In the genomic region with DNA sequence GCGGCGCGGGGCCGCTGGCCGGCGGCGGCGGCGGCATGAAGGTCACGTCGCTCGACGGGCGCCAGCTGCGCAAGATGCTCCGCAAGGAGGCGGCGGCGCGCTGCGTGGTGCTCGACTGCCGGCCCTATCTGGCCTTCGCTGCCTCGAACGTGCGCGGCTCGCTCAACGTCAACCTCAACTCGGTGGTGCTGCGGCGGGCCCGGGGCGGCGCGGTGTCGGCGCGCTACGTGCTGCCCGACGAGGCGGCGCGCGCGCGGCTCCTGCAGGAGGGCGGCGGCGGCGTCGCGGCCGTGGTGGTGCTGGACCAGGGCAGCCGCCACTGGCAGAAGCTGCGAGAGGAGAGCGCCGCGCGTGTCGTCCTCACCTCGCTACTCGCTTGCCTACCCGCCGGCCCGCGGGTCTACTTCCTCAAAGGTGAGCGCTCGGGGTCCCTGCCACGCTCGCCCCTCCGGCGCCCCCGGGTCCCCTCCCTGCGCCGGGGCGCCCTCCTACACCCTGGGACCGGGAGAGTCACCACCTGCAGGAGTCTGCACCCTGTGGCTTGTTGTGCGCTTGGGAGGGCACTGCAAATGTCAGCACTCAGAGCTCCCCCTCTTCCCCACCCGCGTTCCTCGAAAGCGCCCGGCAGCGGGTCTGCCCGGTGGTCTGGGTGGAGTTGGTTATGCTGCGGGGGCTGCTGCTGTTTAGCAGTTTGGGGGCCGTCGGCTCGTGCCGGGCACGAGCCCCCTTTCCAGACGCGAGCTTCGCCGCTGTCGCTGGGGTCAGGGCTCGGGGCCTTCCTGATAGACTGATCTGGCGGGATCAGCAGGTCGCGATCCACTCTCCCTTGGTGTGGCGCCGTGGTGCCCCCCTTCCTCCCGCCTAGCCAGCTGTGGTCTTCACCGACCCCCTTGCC, we compare ENCODE assay signal across 8 cellular contexts. TPM values are rescaled to one million over a fixed set of nuclear protein-coding genes. Genes with fewer than 3 reads are reported as not detected.
A peak's percentile ranks its signal among the peaks of the same experiment; 100 is the strongest.
DNase-seq lines count a peak whose midpoint lies in the region; ATAC-seq, FAIRE-seq and TF ChIP-seq lines count a peak whose summit lies in the region.

No MANE protein-coding gene starts in this region.

- WGBS in body of pancreas, 2 donors, result 2 to 17% methylated on average over 9 to 105 of the region's 107 CpGs

- H3K27ac ChIP-seq in body of pancreas, result peak overlapping the region; percentile 53 to 90 (median 72)
- peak overlapping the region; percentile 67 for H3K27ac ChIP-seq in keratinocyte (ENCODE audit: control insufficient read depth, insufficient read depth, low read length)

- TF ChIP-seq CTCF in CD14-positive monocyte (IDR thresholded peaks at IDR 0.05), result no peak
- peak in 2 of 7 experiments; percentile 9 to 18 for TF ChIP-seq CTCF in body of pancreas (IDR thresholded peaks at IDR 0.05)
- peak in 1 of 3 experiments; percentile 17 for TF ChIP-seq CTCF in keratinocyte (optimal IDR thresholded peaks at IDR 0.05 in 1 of 3, IDR thresholded peaks at IDR 0.05 in 1 of 3, conservative IDR thresholded peaks at IDR 0.05 in 1 of 3; ENCODE audit: extremely low read depth in 1 of 3, insufficient read depth in 2 of 3, low read length in 3 of 3)

- H3K36me3 Mint-ChIP-seq in CD14-positive monocyte, result peaks cover 7 to 30% of the 10 kb centered on the region in 2 donors

- H4K20me1 ChIP-seq in keratinocyte (ENCODE audit: control insufficient read depth, extremely low read depth, insufficient read depth, low read length), result peaks cover 35% of the 10 kb centered on the region

- peak overlapping the region; percentile 90 for H3K9ac ChIP-seq in keratinocyte (ENCODE audit: control insufficient read depth, extremely low read depth, insufficient read depth, low read length)

- H3K4me3 ChIP-seq in body of pancreas, result peak overlapping the region in 1 of 2 donors; percentile 21
- peak overlapping the region; percentile 91 to 99 (median 98) for H3K4me3 ChIP-seq in keratinocyte (ENCODE audit: control insufficient read depth in 2 of 3, extremely low read depth in 1 of 3, insufficient read depth in 2 of 3, low read depth in 1 of 3, low read length in 3 of 3)

- peaks cover 0 to 10% (median 7%) of the 10 kb centered on the region in 7 donors for H3K9me3 Mint-ChIP-seq in CD14-positive monocyte

- DNase-seq in CD14-positive monocyte (ENCODE audit: low spot score) (peak; percentile 55), T-helper 9 cell (peak; percentile 46), body of pancreas (peak; percentile 49 to 65 (median 58)), keratinocyte (ENCODE audit: low read depth, low spot score) (no peak), KG1 (lab: John Stamatoyannopoulos, UW) (no peak)
- peak; percentile 68 for DNase-seq in stimulated activated CD4-positive, alpha-beta T cell treated with anti-CD3 and anti-CD28 coated beads, Interleukin-2, amount 100 ng/mL, for 24 hours

- H3K79me2 ChIP-seq in keratinocyte (ENCODE audit: control insufficient read depth, insufficient read depth, low read length), result peaks cover 80% of the 10 kb centered on the region

- dilution Hi-C loops in keratinocyte (cut with MboI; ENCODE audit: extremely low pct_ligation_motif_present, low sequenced_read_pairs), result no loop called here

- peaks cover 43 to 59% (median 54%) of the 10 kb centered on the region in 3 donors for H3K27me3 Mint-ChIP-seq in CD14-positive monocyte (ENCODE audit: low read depth in 3 of 3)

- peaks cover 64% of the 10 kb centered on the region for H3K4me1 Mint-ChIP-seq in CD14-positive monocyte

- H3K4me1 ChIP-seq in body of pancreas (peaks cover 46% of the 10 kb centered on the region), keratinocyte (ENCODE audit: control insufficient read depth, extremely low read depth, insufficient read depth, low read length) (peaks cover 46% of the 10 kb centered on the region)

- peak overlapping the region; percentile 96 to 98 for H3K4me3 Mint-ChIP-seq in CD14-positive monocyte

- H3K36me3 ChIP-seq in body of pancreas (replicated peaks in 1 of 2; ENCODE audit: insufficient read depth in 1 of 2, low read depth in 2 of 2) (no peaks in the 10 kb centered on the region), keratinocyte (ENCODE audit: control insufficient read depth in 2 of 2, extremely low read depth in 1 of 2, insufficient read depth in 2 of 2, low read length in 2 of 2) (peaks cover 5 to 35% of the 10 kb centered on the region in 2 experiments)

- H3K27me3 ChIP-seq in body of pancreas (no peaks in the 10 kb centered on the region), keratinocyte (ENCODE audit: control insufficient read depth, extremely low read depth, insufficient read depth, low read length) (no peaks in the 10 kb centered on the region)

- H3K9me1 ChIP-seq in keratinocyte (ENCODE audit: control insufficient read depth, extremely low read depth, insufficient read depth, low read length), result no peaks in the 10 kb centered on the region

- no peak for TF ChIP-seq POLR2A in body of pancreas (IDR thresholded peaks at IDR 0.05)

- intact Hi-C loops in CD14-positive monocyte (cut with micrococcal nuclease) (loop anchor here (5.0 kb wide), 4 partner anchors 49 to 191 kb away; no protein-coding TSS in a partner anchor), body of pancreas (cut with DNase I) (no loop called here)

- H3K27ac Mint-ChIP-seq in CD14-positive monocyte, result peak overlapping the region in 4 of 7 donors; percentile 41 to 73 (median 66)

- H3K9me3 ChIP-seq in body of pancreas, result no peaks in the 10 kb centered on the region
- H3K9me3 ChIP-seq in keratinocyte (ENCODE audit: control insufficient read depth, low read depth, low read length), result no peaks in the 10 kb centered on the region

- no peak overlapping the region for H2AFZ ChIP-seq in keratinocyte (ENCODE audit: control insufficient read depth, low read length)

- ATAC-seq in GM19395 (IDR thresholded peaks at IDR 0.05; ENCODE audit: unreplicated experiment) (peak; percentile 7), HG03521 (IDR thresholded peaks at IDR 0.05; ENCODE audit: unreplicated experiment) (peak; percentile 20), body of pancreas (peak; percentile 27)

- FAIRE-seq in keratinocyte (lab: Jason Lieb, UNC), result no peak

- H3K4me2 ChIP-seq in keratinocyte (ENCODE audit: control insufficient read depth, extremely low read depth, insufficient read depth, low read depth, low read length), result peak overlapping the region; percentile 76

RNA-seq across cellular contexts. Expression of gene DUSP5, which starts 0.6 kb away (rescaled TPM):
- polyA plus RNA-seq in CD14-positive monocyte, result 1 to 10 TPM; 2.0 to 3.9 TPM
- 1 to 10 TPM; 6.2 to 9.2 TPM for total RNA-seq in body of pancreas
- polyA plus RNA-seq in keratinocyte, result 38.0 to 55.5 TPM (median 49.6 TPM) in 3 replicates
- 22.8 TPM for polyA plus RNA-seq in keratinocyte (2011; ENCODE audit: low read depth)
- polyA plus RNA-seq in keratinocyte (2011; cell fraction: cytosol; rRNA removed), result 41.9 and 45.2 TPM in 2 replicates
- polyA plus RNA-seq in keratinocyte (2011; cell fraction: nucleus; rRNA removed), result 50.2 and 50.3 TPM in 2 replicates
- 33.6 and 62.0 TPM in 2 replicates for polyA plus RNA-seq in keratinocyte (2012; ENCODE audit: low replicate concordance)
- polyA minus RNA-seq in keratinocyte, result 95.1 to 130 TPM (median 126 TPM) in 3 replicates
- polyA minus RNA-seq in keratinocyte (2011; cell fraction: cytosol; rRNA and poly(A)+ RNA removed), result 115 TPM
- 42.7 and 55.8 TPM in 2 replicates for polyA minus RNA-seq in keratinocyte (2011; cell fraction: nucleus; rRNA and poly(A)+ RNA removed)

Comparison
In these comparisons a context has a peak if more than half of its experiments do, and no peak if none do; other contexts are left out.
1. DNase-seq: peak in CD14-positive monocyte (single experiment), T-helper 9 cell (single experiment), body of pancreas (4 of 4) and stimulated activated CD4-positive, alpha-beta T cell treated with anti-CD3 and anti-CD28 coated beads, Interleukin-2, amount 100 ng/mL, for 24 hours (2 of 2); none in keratinocyte (single experiment) and KG1 (single experiment).
2. RNA of gene DUSP5, which starts 0.6 kb away (polyA plus RNA-seq): 22.8 to 62.0 TPM in keratinocyte; 2.0 to 3.9 TPM in CD14-positive monocyte; every median in the first group is over 4 times any median in the second.
3. Peak in every context shown above with its lines, with median percentiles within 50 percentile points of each other: ATAC-seq.